ENCODE assay signal across 1 cellular context in the genomic region with DNA sequence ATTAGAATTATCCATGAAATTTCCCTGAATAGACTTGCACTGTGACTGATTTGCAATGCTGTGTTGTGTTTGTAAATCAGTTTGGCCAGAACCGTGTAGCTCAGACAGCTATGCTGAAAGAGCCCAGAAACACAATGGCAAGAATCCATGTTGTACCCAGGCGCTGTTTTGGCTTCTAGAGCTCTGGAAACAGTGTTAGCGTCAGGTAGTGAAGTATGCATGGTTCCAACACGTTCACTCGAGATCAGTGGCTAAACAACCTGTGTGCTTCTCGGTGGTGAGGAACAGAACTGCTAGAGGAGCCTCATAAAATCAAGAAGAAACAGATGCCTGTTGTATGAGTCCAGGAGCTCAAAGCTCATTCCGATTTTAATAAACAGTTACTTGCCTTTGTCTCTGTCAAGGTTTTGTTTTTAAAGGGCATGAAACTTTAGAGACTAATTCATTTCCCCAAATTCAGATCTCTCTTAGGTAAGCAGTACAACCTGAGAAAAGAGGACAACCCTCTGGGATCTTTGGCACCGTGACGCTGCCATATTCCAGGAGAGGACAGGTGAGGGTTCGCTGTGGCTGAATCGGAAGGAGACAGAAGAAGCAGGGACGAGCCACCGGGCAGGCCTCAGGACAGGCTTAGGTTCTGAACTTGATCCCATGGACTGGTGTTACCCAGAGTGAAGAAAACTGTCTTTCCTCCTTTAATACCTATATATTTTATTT.
TF ChIP-seq lines count a peak whose summit lies in the region.

No MANE protein-coding gene starts in this region.

TF ChIP-seq in SK-N-SH, 30 proteins besides CTCF, POLR2A, EP300 and RAD21 (continued from another document):
- TF ChIP-seq, protein P1, sequence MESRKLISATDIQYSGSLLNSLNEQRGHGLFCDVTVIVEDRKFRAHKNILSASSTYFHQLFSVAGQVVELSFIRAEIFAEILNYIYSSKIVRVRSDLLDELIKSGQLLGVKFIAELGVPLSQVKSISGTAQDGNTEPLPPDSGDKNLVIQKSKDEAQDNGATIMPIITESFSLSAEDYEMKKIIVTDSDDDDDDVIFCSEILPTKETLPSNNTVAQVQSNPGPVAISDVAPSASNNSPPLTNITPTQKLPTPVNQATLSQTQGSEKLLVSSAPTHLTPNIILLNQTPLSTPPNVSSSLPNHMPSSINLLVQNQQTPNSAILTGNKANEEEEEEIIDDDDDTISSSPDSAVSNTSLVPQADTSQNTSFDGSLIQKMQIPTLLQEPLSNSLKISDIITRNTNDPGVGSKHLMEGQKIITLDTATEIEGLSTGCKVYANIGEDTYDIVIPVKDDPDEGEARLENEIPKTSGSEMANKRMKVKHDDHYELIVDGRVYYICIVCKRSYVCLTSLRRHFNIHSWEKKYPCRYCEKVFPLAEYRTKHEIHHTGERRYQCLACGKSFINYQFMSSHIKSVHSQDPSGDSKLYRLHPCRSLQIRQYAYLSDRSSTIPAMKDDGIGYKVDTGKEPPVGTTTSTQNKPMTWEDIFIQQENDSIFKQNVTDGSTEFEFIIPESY (IDR thresholded peaks at IDR 0.05; ENCODE audit: borderline replicate concordance, low read depth) = no peak
- TF ChIP-seq FOSL2 (IDR thresholded peaks at IDR 0.05; ENCODE audit: borderline replicate concordance, low read depth) (no peak), TCF12 (IDR thresholded peaks at IDR 0.05) (no peak), SMC3 (IDR thresholded peaks at IDR 0.05; ENCODE audit: low read depth, low read length) (no peak), TEAD4 (IDR thresholded peaks at IDR 0.05; ENCODE audit: borderline replicate concordance, insufficient read depth) (no peak), NRF1 (IDR thresholded peaks at IDR 0.05; ENCODE audit: low read depth, low read length) (no peak), TAF1 (IDR thresholded peaks at IDR 0.05; ENCODE audit: borderline replicate concordance, low read depth, low read length) (no peak), ELF1 (IDR thresholded peaks at IDR 0.05) (no peak), GABPA (IDR thresholded peaks at IDR 0.05; ENCODE audit: low read depth) (no peak)
- TF ChIP-seq, protein P2, sequence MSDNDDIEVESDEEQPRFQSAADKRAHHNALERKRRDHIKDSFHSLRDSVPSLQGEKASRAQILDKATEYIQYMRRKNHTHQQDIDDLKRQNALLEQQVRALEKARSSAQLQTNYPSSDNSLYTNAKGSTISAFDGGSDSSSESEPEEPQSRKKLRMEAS (IDR thresholded peaks at IDR 0.05; ENCODE audit: low read depth) = no peak
